ENCODE assay signal across 1 cellular context in the genomic region with DNA sequence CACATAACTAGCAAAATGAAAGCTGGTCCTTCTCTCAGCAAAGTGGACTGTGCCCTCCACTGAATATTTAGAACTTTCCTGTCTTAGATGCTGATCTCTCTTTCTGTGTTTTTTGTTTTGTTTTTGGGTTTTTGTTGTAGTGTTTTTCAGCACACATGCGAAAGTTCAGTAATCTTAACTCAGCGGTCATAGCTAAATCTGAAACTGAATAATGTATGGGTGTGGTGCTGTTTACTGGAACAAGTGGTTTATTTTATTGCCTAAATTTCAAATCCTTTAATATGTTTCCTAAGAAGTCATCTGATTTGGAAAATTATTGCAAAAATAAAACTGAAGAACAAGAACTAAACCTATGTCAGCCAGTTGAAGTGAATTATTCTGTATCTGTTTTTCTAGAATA.
TF ChIP-seq lines count a peak whose summit lies in the region.

No MANE protein-coding gene starts in this region.

TF ChIP-seq in IMR-90, 13 proteins besides CTCF, POLR2A, EP300 and RAD21:
- TF ChIP-seq MAZ (IDR thresholded peaks at IDR 0.05; ENCODE audit: borderline replicate concordance, low read depth, low read length) (no peak), MXI1 (IDR thresholded peaks at IDR 0.05; ENCODE audit: borderline replicate concordance, low read depth, low read length) (no peak), RCOR1 (IDR thresholded peaks at IDR 0.05; ENCODE audit: insufficient replicate concordance, low read length) (no peak), CHD1 (IDR thresholded peaks at IDR 0.05; ENCODE audit: low read depth, low read length) (no peak), SMC3 (IDR thresholded peaks at IDR 0.05; ENCODE audit: low read depth, low read length) (no peak)
